In genomic region chr1:24724345-24725208, GRCh38 we compare ENCODE assay signal across 8 cellular contexts. TPM values are rescaled to one million over a fixed set of nuclear protein-coding genes. Genes with fewer than 3 reads are reported as not detected.
DNase-seq lines count a peak whose midpoint lies in the region; ATAC-seq and TF ChIP-seq lines count a peak whose summit lies in the region.

No MANE protein-coding gene starts in this region.

- POLR2A ChIA-PET in SK-N-SH (lab: Yijun Ruan, JAX) = no interaction called here

- DNase-seq in HCEC 1CT (peak; percentile 88), SK-N-SH (no peak), glomerular endothelial cell (ENCODE audit: extremely low read depth, low read depth, low spot score) (peak; percentile 85), NOMO-1 treated with dmso at 0.1 percent for 144 hours (lab: John Stamatoyannopoulos, UW; ENCODE audit: unreplicated experiment) (no peak), GM19238 (ENCODE audit: insufficient read length, low spot score) (no peak)
- DNase-seq in stimulated activated CD4-positive, alpha-beta T cell treated with anti-CD3 and anti-CD28 coated beads, Interleukin-12 subunit alpha, Interleukin-12 subunit beta, amount 100 ng/mL, for 4 hours = no peak

- H3K79me2 ChIP-seq in SK-N-SH (ENCODE audit: insufficient read depth) = no peaks in the 10 kb centered on the region

- no peaks in the 10 kb centered on the region for H3K36me3 ChIP-seq in SK-N-SH (replicated peaks in 1 of 2; ENCODE audit: control insufficient read depth in 1 of 2, insufficient read depth in 2 of 2, low read length in 1 of 2)
- no peaks in the 10 kb centered on the region for H3K36me3 ChIP-seq in skeletal muscle satellite cell (ENCODE audit: insufficient read depth, low read length)

- H3K4me1 ChIP-seq in SK-N-SH (ENCODE audit: control insufficient read depth in 1 of 2, insufficient read depth in 2 of 2, low read depth in 1 of 2, low read length in 1 of 2) (peaks cover 6 to 22% of the 10 kb centered on the region in 2 experiments; a peak in 3 of 4 replicates), skeletal muscle satellite cell (ENCODE audit: control insufficient read depth, insufficient read depth, low read length) (peaks cover 46% of the 10 kb centered on the region)

- peaks cover 15% of the 10 kb centered on the region for H3F3A ChIP-seq in SK-N-SH (replicated peaks; ENCODE audit: insufficient read depth)

- 83% methylated on average over 13 of the region's 13 CpGs for whole genome bisulfite sequencing in SK-N-SH (ENCODE audit: low lambda C conversion rate)

- H3K9me2 ChIP-seq in SK-N-SH = no peaks in the 10 kb centered on the region

- TF ChIP-seq CTCF in SK-N-SH (IDR thresholded peaks at IDR 0.05) = no peak

- H3K27me3 ChIP-seq in SK-N-SH (ENCODE audit: insufficient read depth) (no peaks in the 10 kb centered on the region), skeletal muscle satellite cell (ENCODE audit: control insufficient read depth, insufficient read depth, low read length) (no peaks in the 10 kb centered on the region)

- H3K4me3 ChIP-seq in SK-N-SH (ENCODE audit: low read depth in 2 of 2, low read length in 1 of 2) (no peak overlapping the region), skeletal muscle satellite cell (ENCODE audit: low read length) (peak overlapping the region; percentile 19)

- H3K9me3 ChIP-seq in SK-N-SH = no peaks in the 10 kb centered on the region
- H3K9me3 ChIP-seq in skeletal muscle satellite cell (replicated peaks; ENCODE audit: low read length) = no peaks in the 10 kb centered on the region

- no peak for ATAC-seq in GM21576 (IDR thresholded peaks at IDR 0.05; ENCODE audit: unreplicated experiment)

- peak overlapping the region; percentile 59; the same call in 1 of the 2 replicates for H2AFZ ChIP-seq in SK-N-SH (ENCODE audit: low read depth)

- CTCF ChIA-PET in SK-N-SH (lab: Yijun Ruan, JAX) = interaction anchor here (0.7 to 2.1 kb wide), 4 partner anchors 19 to 325 kb away, joined by 3 to 12 read pairs (median 3); no protein-coding TSS in a partner anchor

- H3K4me2 ChIP-seq in SK-N-SH (peak overlapping the region; percentile 28; the same call in 1 of the 2 replicates), skeletal muscle satellite cell (ENCODE audit: low read length) (peak overlapping the region; percentile 53)

- H3K9ac ChIP-seq in SK-N-SH (no peak overlapping the region), skeletal muscle satellite cell (ENCODE audit: low read depth, low read length) (peak overlapping the region; percentile 35)

- no peaks in the 10 kb centered on the region for H4K20me1 ChIP-seq in SK-N-SH (ENCODE audit: insufficient read depth)

- peak overlapping the region in 1 of 2 experiments; percentile 38; a peak in 2 of 4 replicates for H3K27ac ChIP-seq in SK-N-SH (ENCODE audit: low read depth in 2 of 2, low read length in 1 of 2)

- TF ChIP-seq RAD21 in SK-N-SH (IDR thresholded peaks at IDR 0.05; ENCODE audit: low read length) = no peak

- TF ChIP-seq EP300 in SK-N-SH (IDR thresholded peaks at IDR 0.05; ENCODE audit: borderline replicate concordance in 1 of 2, low read depth in 1 of 2, low read length in 1 of 2) = no peak

TF ChIP-seq in SK-N-SH, 30 proteins besides CTCF, POLR2A, EP300 and RAD21:
- no peak for TF ChIP-seq NRF1 (IDR thresholded peaks at IDR 0.05; ENCODE audit: low read depth, low read length)
- peak; percentile 77 for TF ChIP-seq USF1 (IDR thresholded peaks at IDR 0.05; ENCODE audit: borderline replicate concordance, low read depth)
- TF ChIP-seq SIN3A (IDR thresholded peaks at IDR 0.05; ENCODE audit: borderline replicate concordance, low read depth, low read length) = no peak
- TF ChIP-seq PBX3 (IDR thresholded peaks at IDR 0.05) = no peak

RNA-seq across cellular contexts. Expression of gene CLIC4, which starts 20.7 kb away (rescaled TPM):
- 66.4 and 84.4 TPM in 2 replicates for polyA plus RNA-seq in SK-N-SH (2012; rRNA removed)
- polyA plus RNA-seq in SK-N-SH (2012; cell fraction: cytosol; rRNA removed) = 98.5 and 106 TPM in 2 replicates
- polyA plus RNA-seq in SK-N-SH (2012; cell fraction: nucleus; rRNA removed) = 29.1 and 46.8 TPM in 2 replicates
- 522 and 526 TPM in 2 replicates for total RNA-seq in glomerular endothelial cell
- 271 and 344 TPM in 2 replicates for total RNA-seq in skeletal muscle satellite cell (2012; rRNA removed)

Comparison
In these comparisons a context has a peak if more than half of its experiments do, and no peak if none do; other contexts are left out.
1. DNase-seq: peak in HCEC 1CT (single experiment) and glomerular endothelial cell (single experiment); none in SK-N-SH (single experiment), NOMO-1 treated with dmso at 0.1 percent for 144 hours (single experiment), stimulated activated CD4-positive, alpha-beta T cell treated with anti-CD3 and anti-CD28 coated beads, Interleukin-12 subunit alpha, Interleukin-12 subunit beta, amount 100 ng/mL, for 4 hours (single experiment) and GM19238 (single experiment).